Comparison of ENCODE assay signal across 10 cellular contexts in the genomic region with DNA sequence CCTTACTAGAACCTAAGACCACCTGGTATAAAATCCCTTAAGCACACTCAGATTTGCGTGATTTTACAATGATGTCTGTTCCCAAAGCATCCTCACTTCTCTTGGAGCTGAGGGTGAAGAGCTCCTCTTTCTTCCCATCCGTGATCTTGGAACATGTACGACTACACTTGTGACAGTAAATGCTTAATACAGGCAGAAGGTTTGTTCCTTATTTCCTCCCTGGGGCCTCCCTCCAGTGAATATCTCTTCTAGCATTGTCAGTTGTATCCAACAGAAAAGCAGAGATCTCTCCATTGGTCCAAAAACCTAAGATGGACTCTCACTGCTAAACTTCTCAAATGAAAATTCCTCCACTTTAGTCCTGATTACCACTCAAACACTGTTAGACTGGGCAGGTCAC.
"Had no signal": no experiment of that assay in that cellular context is flagged by ENCODE, and none has a peak within 500 bp of the region (broad histone marks: within the 10 kb centered on the region; RNA-seq: fewer than 3 reads in every experiment).

No MANE protein-coding gene starts in this region.

- H3K36me3 ChIP-seq: HAP-1 had no signal

- FAIRE-seq: H1, H54, HTR-8/SVneo had no signal

- H3K27ac ChIP-seq: KMS-11 had no signal

- ATAC-seq: GM23338, HCT116 had no signal

- H3K4me3 ChIP-seq: GM23338, HAP-1 had no signal

- H2AFZ ChIP-seq: GM23338 had no signal

- H3K4me1 ChIP-seq: HAP-1 had no signal

- H3K4me2 ChIP-seq: GM23338, KMS-11 had no signal

- DNase-seq: HFFc6, IMR-90, KBM-7 had no signal

- H3K9me3 ChIP-seq: HAP-1 had no signal

- H3K9ac ChIP-seq: KMS-11 had no signal
